In the genomic region with DNA sequence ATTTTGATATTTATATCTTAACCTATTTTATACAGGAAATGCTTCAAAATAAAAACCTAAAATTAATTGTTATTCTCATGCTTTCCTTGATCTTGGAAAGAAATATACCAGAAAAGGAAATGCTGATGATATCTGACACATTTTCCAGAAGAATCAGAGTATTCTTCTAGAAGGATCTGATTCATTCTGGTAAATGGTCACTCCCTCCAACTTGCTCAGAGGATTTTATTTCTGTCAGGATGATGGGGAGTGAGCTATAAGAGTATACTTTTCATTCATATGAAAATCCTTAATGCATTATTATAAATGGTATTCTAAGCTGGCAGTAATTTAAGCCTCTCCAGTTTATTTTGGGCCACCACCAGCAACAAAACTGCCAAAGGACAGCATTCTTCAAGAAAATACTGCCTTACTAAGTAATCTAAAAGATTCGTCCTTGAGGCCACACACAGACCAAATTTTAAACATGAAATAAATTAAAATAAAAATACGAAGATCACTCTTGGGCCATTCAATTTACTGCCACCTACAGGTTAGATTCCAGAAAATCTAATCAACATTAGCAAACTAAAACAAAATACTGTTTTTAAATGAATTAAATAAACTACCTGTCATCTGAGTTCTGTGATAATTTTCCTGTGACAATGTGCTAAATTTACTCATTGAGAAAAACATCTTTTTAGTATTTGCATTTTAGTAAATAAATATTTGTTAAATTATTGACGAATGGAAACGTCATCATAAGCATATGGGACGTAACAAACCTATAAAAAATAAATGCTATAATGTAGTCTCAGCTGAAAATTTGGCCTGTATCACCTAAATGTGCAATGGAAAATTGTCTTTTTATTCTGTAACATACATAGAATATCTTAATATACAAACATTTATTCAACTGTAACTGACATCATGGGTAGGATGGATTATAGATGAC, we compare ENCODE assay signal across 11 cellular contexts.
A peak's percentile ranks its signal among the peaks of the same experiment; 100 is the strongest.
DNase-seq lines count a peak whose midpoint lies in the region.
"Had no signal": no experiment of that assay in that cellular context is flagged by ENCODE, and none has a peak within 500 bp of the region (broad histone marks: within the 10 kb centered on the region; RNA-seq: fewer than 3 reads in every experiment).

No MANE protein-coding gene starts in this region.

- H2AFZ ChIP-seq in GM23248 = no peak overlapping the region

- no peak overlapping the region for H3K4me3 ChIP-seq in GM23248
- H3K4me3 ChIP-seq: K562, skin epidermis had no signal

- H4K20me1 ChIP-seq in GM23248 (ENCODE audit: insufficient read depth) = no peaks in the 10 kb centered on the region

- DNase-seq in ACHN = peak; percentile 25
- peak; percentile 33 for DNase-seq in GM23248
- peak; percentile 25 for DNase-seq in amniotic stem cell (lab: John Stamatoyannopoulos, UW)
- peak; percentile 17 for DNase-seq in inferior parietal cortex (ENCODE audit: extremely low spot score)
- no peak for DNase-seq in NCI-H1436 treated with DMSO at 0.1 percent for 48 hours (lab: John Stamatoyannopoulos, UW)
- no peak for DNase-seq in NCI-H748 treated with DMSO at 0.1 percent for 48 hours (lab: John Stamatoyannopoulos, UW)
- DNase-seq in NCI-H187 (lab: John Stamatoyannopoulos, UW) = no peak
- no peak for DNase-seq in putamen (ENCODE audit: low spot score)
- DNase-seq: activated naive CD8-positive, alpha-beta T cell treated with anti-CD3 and anti-CD28 coated beads, Interleukin-2, amount 50 U/mL, for 24 hours had no signal

- H3F3A ChIP-seq in GM23248 (ENCODE audit: insufficient read depth) = peaks cover 11% of the 10 kb centered on the region

- no peaks in the 10 kb centered on the region; the same call in 1 of the 2 replicates for H3K36me3 ChIP-seq in GM23248 (ENCODE audit: low read depth)

- H3K27ac ChIP-seq in GM23248 = no peak overlapping the region
- H3K27ac ChIP-seq: skin epidermis had no signal

- 55 to 64% methylated on average over 5 of the region's 5 CpGs for WGBS in GM23248 (ENCODE audit: low coverage in 1 of 2, low lambda C conversion rate in 2 of 2, missing lambda C conversion rate in 2 of 2), 2 experiments

- H3K4me2 ChIP-seq in GM23248 (ENCODE audit: unreplicated experiment) = no peak overlapping the region

- peaks cover 9% of the 10 kb centered on the region for H3K4me1 ChIP-seq in GM23248 (ENCODE audit: insufficient read depth)

- in situ Hi-C loops in ACHN (cut with HindIII; ENCODE audit: low pct_ligation_motif_present, low pct_unique_long_range_greater_than_20kb, low sequenced_read_pairs) (no loop called here), GM23248 (cut with MboI) (no loop called here)

- no peaks in the 10 kb centered on the region for H3K9me2 ChIP-seq in GM23248 (ENCODE audit: insufficient read depth)

- no peak overlapping the region for H3K9ac ChIP-seq in GM23248

- no peaks in the 10 kb centered on the region for H3K27me3 ChIP-seq in GM23248 (replicated peaks; ENCODE audit: insufficient read depth)

- no peaks in the 10 kb centered on the region for H3K79me2 ChIP-seq in GM23248 (ENCODE audit: insufficient read depth)

- no peaks in the 10 kb centered on the region for H3K9me3 ChIP-seq in GM23248 (ENCODE audit: low read depth)

Comparison
In these comparisons a context has a peak if more than half of its experiments do, and no peak if none do; other contexts are left out.
1. DNase-seq: peak in ACHN (single experiment), GM23248 (single experiment), amniotic stem cell (single experiment) and inferior parietal cortex (single experiment); none in NCI-H1436 treated with DMSO at 0.1 percent for 48 hours (single experiment), NCI-H748 treated with DMSO at 0.1 percent for 48 hours (single experiment), NCI-H187 (0 of 2) and putamen (single experiment).